ENCODE assay signal across 8 cellular contexts in genomic region chr5:111063709-111064322, GRCh38. TPM values are rescaled to one million over a fixed set of nuclear protein-coding genes. Genes with fewer than 3 reads are reported as not detected.
DNase-seq lines count a peak whose midpoint lies in the region; ATAC-seq and TF ChIP-seq lines count a peak whose summit lies in the region.

No MANE protein-coding gene starts in this region.

- peaks cover 5% of the 10 kb centered on the region for H3K4me1 Mint-ChIP-seq in activated T-helper 2 cell treated with anti-CD3 and anti-CD28 coated beads, Interferon-gamma antibody, Interleukin-2, Interleukin-4, amounts not matched to agents 10 μg/mL and 5 μg/mL and 100 μg/mL, durations not matched to agents 14 hours and 24 hours and 36 hours (ENCODE audit: low read depth)

- no peaks in the 10 kb centered on the region for H3F3A ChIP-seq in MM.1S (ENCODE audit: insufficient read depth, low read length)

- no peak overlapping the region for H3K4me3 ChIP-seq in AG10803 (ENCODE audit: low read length)
- H3K4me3 ChIP-seq in MM.1S (ENCODE audit: low read length): no peak overlapping the region
- no peak overlapping the region for H3K4me3 ChIP-seq in epithelial cell of proximal tubule (ENCODE audit: low read depth, low read length)
- H3K4me3 ChIP-seq in ovary: no peak overlapping the region

- H4K20me1 ChIP-seq in MM.1S (ENCODE audit: insufficient read depth, low read length): no peaks in the 10 kb centered on the region

- no peaks in the 10 kb centered on the region for H3K9me3 Mint-ChIP-seq in activated T-helper 2 cell treated with anti-CD3 and anti-CD28 coated beads, Interferon-gamma antibody, Interleukin-2, Interleukin-4, amounts not matched to agents 10 μg/mL and 5 μg/mL and 100 μg/mL, durations not matched to agents 14 hours and 24 hours and 36 hours

- H3K27me3 ChIP-seq in MM.1S (replicated peaks; ENCODE audit: insufficient read depth, low read length): no peaks in the 10 kb centered on the region
- H3K27me3 ChIP-seq in ovary: no peaks in the 10 kb centered on the region

- H3K27me3 Mint-ChIP-seq in activated T-helper 2 cell treated with anti-CD3 and anti-CD28 coated beads, Interferon-gamma antibody, Interleukin-2, Interleukin-4, amounts not matched to agents 10 μg/mL and 5 μg/mL and 100 μg/mL, durations not matched to agents 14 hours and 24 hours and 36 hours (ENCODE audit: low read depth): peaks cover 54% of the 10 kb centered on the region

- TF ChIP-seq EP300 in ovary (IDR thresholded peaks at IDR 0.05): no peak

- H3K9ac ChIP-seq in MM.1S (ENCODE audit: low read length): no peak overlapping the region

- no peak overlapping the region for H3K4me2 ChIP-seq in MM.1S (ENCODE audit: low read depth, low read length)

- no peak overlapping the region for H3K4me3 Mint-ChIP-seq in activated T-helper 2 cell treated with anti-CD3 and anti-CD28 coated beads, Interferon-gamma antibody, Interleukin-2, Interleukin-4, amounts not matched to agents 10 μg/mL and 5 μg/mL and 100 μg/mL, durations not matched to agents 14 hours and 24 hours and 36 hours (ENCODE audit: low read depth)

- H3K79me2 ChIP-seq in MM.1S (ENCODE audit: low read length): no peaks in the 10 kb centered on the region

- H3K27ac Mint-ChIP-seq in activated T-helper 2 cell treated with anti-CD3 and anti-CD28 coated beads, Interferon-gamma antibody, Interleukin-2, Interleukin-4, amounts not matched to agents 10 μg/mL and 5 μg/mL and 100 μg/mL, durations not matched to agents 14 hours and 24 hours and 36 hours: no peak overlapping the region

- no peaks in the 10 kb centered on the region for H3K9me2 ChIP-seq in MM.1S (replicated peaks; ENCODE audit: insufficient read depth, low read length)

- no peak for TF ChIP-seq POLR2A in ovary (IDR thresholded peaks at IDR 0.05)

- H3K27ac ChIP-seq in MM.1S (ENCODE audit: low read length) (no peak overlapping the region), ovary (no peak overlapping the region)

- no peaks in the 10 kb centered on the region for H3K36me3 ChIP-seq in MM.1S (replicated peaks; ENCODE audit: insufficient read depth, low read length)
- H3K36me3 ChIP-seq in ovary: no peaks in the 10 kb centered on the region

- intact Hi-C loops in activated T-helper 2 cell treated with anti-CD3 and anti-CD28 coated beads, Interferon-gamma antibody, Interleukin-2, Interleukin-4, amounts not matched to agents 10 μg/mL and 5 μg/mL and 100 μg/mL, durations not matched to agents 14 hours and 24 hours and 36 hours (cut with micrococcal nuclease): loop anchor here (5.0 to 10.0 kb wide), 2 partner anchors 159 to 307 kb away; no protein-coding TSS in a partner anchor
- intact Hi-C loops in ovary (cut with DNase I): no loop called here

- TF ChIP-seq CTCF in AG10803 (conservative IDR thresholded peaks at IDR 0.05; ENCODE audit: low read length) (peak; percentile 31), MM.1S (IDR thresholded peaks at IDR 0.05; ENCODE audit: low read length) (peak; percentile 52), epithelial cell of proximal tubule (conservative IDR thresholded peaks at IDR 0.05; ENCODE audit: low read depth, low read length) (peak; percentile 86), ovary (IDR thresholded peaks at IDR 0.05) (no peak)

- DNase-seq in AG10803 (ENCODE audit: low read depth): no peak
- peak; percentile 45 for DNase-seq in MM.1S
- no peak for DNase-seq in epithelial cell of proximal tubule (ENCODE audit: low read depth)
- no peak for DNase-seq in ecto neural progenitor cell (ENCODE audit: low spot score)
- DNase-seq in activated T-helper 2 cell treated with anti-CD3 and anti-CD28 coated beads, Interferon-gamma antibody, Interleukin-2, Interleukin-4, amounts not matched to agents 10 μg/mL and 5 μg/mL and 100 μg/mL, durations not matched to agents 14 hours and 24 hours and 36 hours (ENCODE audit: low spot score): no peak
- no peak for DNase-seq in mesenteric fat pad (ENCODE audit: low spot score)
- DNase-seq in ovary: no peak

- no peaks in the 10 kb centered on the region for H3K36me3 Mint-ChIP-seq in activated T-helper 2 cell treated with anti-CD3 and anti-CD28 coated beads, Interferon-gamma antibody, Interleukin-2, Interleukin-4, amounts not matched to agents 10 μg/mL and 5 μg/mL and 100 μg/mL, durations not matched to agents 14 hours and 24 hours and 36 hours (ENCODE audit: low read depth)

- no peak overlapping the region for H2AFZ ChIP-seq in MM.1S (ENCODE audit: low read length)

- H3K9me3 ChIP-seq in MM.1S (replicated peaks; ENCODE audit: insufficient read depth, low read length) (no peaks in the 10 kb centered on the region), ovary (no peaks in the 10 kb centered on the region)

- ATAC-seq in GM19035 (IDR thresholded peaks at IDR 0.05; ENCODE audit: unreplicated experiment): peak; percentile 73

- 5 to 21% (median 7%) methylated on average over 3 of the region's 3 CpGs for WGBS in ovary, 3 donors

- no peaks in the 10 kb centered on the region for H3K4me1 ChIP-seq in MM.1S (ENCODE audit: low read length)
- H3K4me1 ChIP-seq in ovary (ENCODE audit: insufficient read depth): no peaks in the 10 kb centered on the region

RNA-seq across cellular contexts. Expression of gene TSLP, which starts 7.7 kb away (rescaled TPM):
- total RNA-seq in epithelial cell of proximal tubule (0.07 and 0.46 TPM in 2 replicates), mesenteric fat pad (1.5 TPM), ovary (under 1 TPM in 6 of 7 donors, not detected in 1; 0.12 to 0.57 (median 0.21) TPM)
- 0.46 and 0.87 TPM in 2 replicates for total RNA-seq in activated T-helper 2 cell treated with anti-CD3 and anti-CD28 coated beads, Interferon-gamma antibody, Interleukin-2, Interleukin-4, amounts not matched to agents 10 μg/mL and 5 μg/mL and 100 μg/mL, durations not matched to agents 14 hours and 24 hours and 36 hours
- 1 to 10 TPM in 1 of 2 donors, under 1 TPM in 1; 0.56 to 1.4 TPM for polyA plus RNA-seq in ovary

RNA-seq across cellular contexts. Expression of gene WDR36, which starts 28.3 kb away (rescaled TPM):
- total RNA-seq in epithelial cell of proximal tubule (21.0 and 35.7 TPM in 2 replicates), mesenteric fat pad (30.4 TPM), ovary (10 to 100 TPM; 17.3 to 36.9 (median 26.7) TPM)
- total RNA-seq in activated T-helper 2 cell treated with anti-CD3 and anti-CD28 coated beads, Interferon-gamma antibody, Interleukin-2, Interleukin-4, amounts not matched to agents 10 μg/mL and 5 μg/mL and 100 μg/mL, durations not matched to agents 14 hours and 24 hours and 36 hours: 77.9 and 79.9 TPM in 2 replicates
- polyA plus RNA-seq in ovary: 1 to 10 TPM; 7.0 to 9.4 TPM

Comparison
In these comparisons a context has a peak if more than half of its experiments do, and no peak if none do; other contexts are left out.
1. CTCF ChIP-seq: peak in AG10803 (single experiment), MM.1S (single experiment) and epithelial cell of proximal tubule (single experiment); none in ovary (0 of 3).